Comparison of ENCODE assay signal across 20 cellular contexts in genomic region chr2:187934692-187935091, GRCh38.
"Had no signal": no experiment of that assay in that cellular context is flagged by ENCODE, and none has a peak within 500 bp of the region (broad histone marks: within the 10 kb centered on the region; RNA-seq: fewer than 3 reads in every experiment).

No MANE protein-coding gene starts in this region.

- H3K36me3 ChIP-seq: colonic mucosa, left lung, neutrophil, suprapubic skin, transverse colon, uterus had no signal

- ATAC-seq: activated CD4-positive, alpha-beta T cell treated with anti-CD3 and anti-CD28 coated beads for 36 hours; activated naive CD4-positive, alpha-beta T cell treated with anti-CD3 and anti-CD28 coated beads, Interleukin-2, amount 50 U/mL, for 72 hours; activated T-cell treated with anti-CD3 and anti-CD28 coated beads, Interleukin-2, amount 50 U/mL, for 72 hours; left lung had no signal

- DNase-seq: activated B cell treated with CpG ODN at 0.5 μM for 24 hours; activated CD4-positive, alpha-beta T cell treated with anti-CD3 and anti-CD28 coated beads for 36 hours; activated naive CD4-positive, alpha-beta T cell; activated T-cell treated with anti-CD3 and anti-CD28 coated beads for 4 hours; activated T-cell treated with anti-CD3 and anti-CD28 coated beads, Interleukin-2, amount 50 U/mL, for 72 hours; cerebellar nuclear complex; colonic mucosa; dorsolateral prefrontal cortex; effector memory CD4-positive, alpha-beta T cell; kidney glomerular epithelial cell; left lung; stimulated activated CD4-positive, alpha-beta T cell treated with anti-CD3 and anti-CD28 coated beads, Interleukin-15, amount 100 ng/mL, for 24 hours; stimulated activated CD4-positive, alpha-beta T cell treated with anti-CD3 and anti-CD28 coated beads, Interleukin-2, amount 100 ng/mL, for 24 hours; stimulated activated naive CD4-positive, alpha-beta T cell; T-helper 1 cell; transverse colon; uterus had no signal

- H3K4me1 ChIP-seq: colonic mucosa, left lung, suprapubic skin, transverse colon, uterus had no signal

- H3K27ac ChIP-seq: colonic mucosa, dorsolateral prefrontal cortex, left lung, neutrophil, suprapubic skin, transverse colon, uterus had no signal

- H3K4me3 ChIP-seq: colonic mucosa, dorsolateral prefrontal cortex, left lung, suprapubic skin, transverse colon, uterus had no signal

- H3K9me3 ChIP-seq: colonic mucosa, left lung, neutrophil, suprapubic skin, transverse colon, uterus had no signal

- H3K27me3 ChIP-seq: colonic mucosa, left lung, neutrophil, suprapubic skin, transverse colon, uterus had no signal
